ENCODE assay signal across 9 cellular contexts in genomic region chr3:51968175-51968681, GRCh38. TPM values are rescaled to one million over a fixed set of nuclear protein-coding genes. Genes with fewer than 3 reads are reported as not detected.
DNase-seq lines count a peak whose midpoint lies in the region; ATAC-seq, FAIRE-seq and TF ChIP-seq lines count a peak whose summit lies in the region.
"Had no signal": no experiment of that assay in that cellular context is flagged by ENCODE, and none has a peak within 500 bp of the region (broad histone marks: within the 10 kb centered on the region; RNA-seq: fewer than 3 reads in every experiment).

No MANE protein-coding gene starts in this region.

- no peaks in the 10 kb centered on the region for H3K36me3 ChIP-seq in small intestine (ENCODE audit: control insufficient read depth in 2 of 2, insufficient read depth in 2 of 2, low read length in 2 of 2)

- no peak for TF ChIP-seq CTCF in activated CD8-positive, alpha-beta T cell treated with anti-CD3 and anti-CD28 coated beads for 36 hours (IDR thresholded peaks at IDR 0.05)

- CTCF ChIA-PET in activated CD8-positive, alpha-beta T cell treated with anti-CD3 and anti-CD28 coated beads for 36 hours (lab: Charles Lee): interaction anchor here (1.5 to 3.3 kb wide), 3 partner anchors 14 to 34 kb away, joined by 3 to 14 read pairs (median 6); partner anchors contain the start of genes PARP3 and RRP9

- DNase-seq in activated T-cell treated with anti-CD3 and anti-CD28 coated beads, Interleukin-2, amount 50 U/mL, for 72 hours: no peak
- DNase-seq in activated T-cell treated with anti-CD3 and anti-CD28 coated beads, Interleukin-2, amount 50 U/mL, for 1 hour: no peak
- no peak for DNase-seq in activated CD8-positive, alpha-beta T cell treated with anti-CD3 and anti-CD28 coated beads for 36 hours
- DNase-seq in right cardiac atrium (peak in 2 of 3 donors; percentile 63 to 75), small intestine (no peak), NOMO-1 (lab: John Stamatoyannopoulos, UW; ENCODE audit: unreplicated experiment in 2 of 2) (no peak)
- no peak for DNase-seq in stimulated activated naive CD4-positive, alpha-beta T cell (lab: John Stamatoyannopoulos, UW)

- H3K4me3 ChIP-seq in right cardiac atrium (ENCODE audit: low read length): peak overlapping the region; percentile 78
- peak overlapping the region; percentile 62 to 76 for H3K4me3 ChIP-seq in small intestine (ENCODE audit: low read depth in 1 of 2, low read length in 2 of 2)

- H3K4me1 ChIP-seq in right cardiac atrium (ENCODE audit: control insufficient read depth, insufficient read depth, low read length): peaks cover 23% of the 10 kb centered on the region
- peaks cover 0 to 4% of the 10 kb centered on the region in 2 donors for H3K4me1 ChIP-seq in small intestine (ENCODE audit: control insufficient read depth in 2 of 2, insufficient read depth in 1 of 2, low read depth in 1 of 2, low read length in 1 of 2)

- peak overlapping the region; percentile 89 to 91 for H3K4me3 Mint-ChIP-seq in activated T-cell treated with anti-CD3 and anti-CD28 coated beads, Interleukin-2, amount 50 U/mL, for 72 hours
- peak overlapping the region; percentile 72 for H3K4me3 Mint-ChIP-seq in activated CD8-positive, alpha-beta T cell treated with anti-CD3 and anti-CD28 coated beads for 36 hours

- no peak overlapping the region for H3K27ac Mint-ChIP-seq in activated T-cell treated with anti-CD3 and anti-CD28 coated beads, Interleukin-2, amount 50 U/mL, for 72 hours
- H3K27ac Mint-ChIP-seq in activated CD8-positive, alpha-beta T cell treated with anti-CD3 and anti-CD28 coated beads for 36 hours: no peak overlapping the region

- no peaks in the 10 kb centered on the region for H3K9me3 ChIP-seq in right cardiac atrium (ENCODE audit: control insufficient read depth, low read length)
- no peaks in the 10 kb centered on the region for H3K9me3 ChIP-seq in small intestine (ENCODE audit: control insufficient read depth, low read depth)

- peaks cover 6% of the 10 kb centered on the region for H3K27me3 Mint-ChIP-seq in activated T-cell treated with anti-CD3 and anti-CD28 coated beads, Interleukin-2, amount 50 U/mL, for 72 hours (ENCODE audit: low read depth)
- no peaks in the 10 kb centered on the region for H3K27me3 Mint-ChIP-seq in activated CD8-positive, alpha-beta T cell treated with anti-CD3 and anti-CD28 coated beads for 36 hours

- no peak for FAIRE-seq in small intestine (lab: Jason Lieb, UNC)
- FAIRE-seq: GM18507 had no signal

- intact Hi-C loops in activated CD8-positive, alpha-beta T cell treated with anti-CD3 and anti-CD28 coated beads for 36 hours (cut with micrococcal nuclease): no loop called here
- intact Hi-C loops in right cardiac atrium (cut with DNase I): no loop called here

- 14% methylated on average over 11 of the region's 11 CpGs for WGBS in right cardiac atrium
- 17 to 26% (median 23%) methylated on average over 9 to 11 of the region's 11 CpGs for WGBS in small intestine, 3 donors

- no peaks in the 10 kb centered on the region for H3K36me3 Mint-ChIP-seq in activated T-cell treated with anti-CD3 and anti-CD28 coated beads, Interleukin-2, amount 50 U/mL, for 72 hours (ENCODE audit: insufficient read depth in 2 of 2)
- H3K36me3 Mint-ChIP-seq in activated CD8-positive, alpha-beta T cell treated with anti-CD3 and anti-CD28 coated beads for 36 hours (ENCODE audit: low read depth): peaks cover 2% of the 10 kb centered on the region

- ATAC-seq in activated T-cell treated with anti-CD3 and anti-CD28 coated beads, Interleukin-2, amount 50 U/mL, for 72 hours (replicated peaks in 1 of 2): no peak
- ATAC-seq in activated CD8-positive, alpha-beta T cell treated with anti-CD3 and anti-CD28 coated beads for 36 hours: peak; percentile 7
- ATAC-seq in right cardiac atrium (peak; percentile 1 to 12), HG03521 (IDR thresholded peaks at IDR 0.05; ENCODE audit: unreplicated experiment) (no peak)

- H3K27me3 ChIP-seq in right cardiac atrium (ENCODE audit: control insufficient read depth, insufficient read depth): no peaks in the 10 kb centered on the region
- no peaks in the 10 kb centered on the region for H3K27me3 ChIP-seq in small intestine (ENCODE audit: control insufficient read depth in 2 of 2, insufficient read depth in 2 of 2, low read length in 2 of 2)

- H3K4me1 Mint-ChIP-seq in activated T-cell treated with anti-CD3 and anti-CD28 coated beads, Interleukin-2, amount 50 U/mL, for 72 hours (ENCODE audit: low read depth): peaks cover 17% of the 10 kb centered on the region
- H3K4me1 Mint-ChIP-seq in activated CD8-positive, alpha-beta T cell treated with anti-CD3 and anti-CD28 coated beads for 36 hours (ENCODE audit: low read depth): peaks cover 16% of the 10 kb centered on the region

- no peaks in the 10 kb centered on the region for H3K9me3 Mint-ChIP-seq in activated T-cell treated with anti-CD3 and anti-CD28 coated beads, Interleukin-2, amount 50 U/mL, for 72 hours
- H3K9me3 Mint-ChIP-seq in activated CD8-positive, alpha-beta T cell treated with anti-CD3 and anti-CD28 coated beads for 36 hours: no peaks in the 10 kb centered on the region

- POLR2A ChIA-PET in activated CD8-positive, alpha-beta T cell treated with anti-CD3 and anti-CD28 coated beads for 36 hours (lab: Charles Lee): interaction anchor here (0.9 to 1.8 kb wide), 4 partner anchors 11 to 24 kb away, joined by 4 to 11 read pairs (median 8); no protein-coding TSS in a partner anchor

- H3K27ac ChIP-seq in right cardiac atrium (ENCODE audit: low read length) (peak overlapping the region; percentile 85), small intestine (ENCODE audit: low read depth in 1 of 2, low read length in 1 of 2) (peak overlapping the region; percentile 73 to 85)

RNA-seq across cellular contexts. Expression of gene PCBP4, which starts 1.0 kb away (rescaled TPM):
- 10 to 100 TPM; 23.3 to 27.4 TPM for total RNA-seq in activated T-cell treated with anti-CD3 and anti-CD28 coated beads, Interleukin-2, amount 50 U/mL, for 72 hours
- 1 to 10 TPM; 8.4 to 9.6 TPM for total RNA-seq in activated CD8-positive, alpha-beta T cell treated with anti-CD3 and anti-CD28 coated beads for 36 hours
- 10 to 100 TPM; 62.2 to 81.7 (median 67.9) TPM for total RNA-seq in right cardiac atrium
- polyA plus RNA-seq in right cardiac atrium: 88.1 TPM
- 10 to 100 TPM; 24.0 to 60.8 (median 45.4) TPM for polyA plus RNA-seq in small intestine

RNA-seq across cellular contexts. Expression of gene ABHD14B, which starts 5.6 kb away (rescaled TPM):
- 10 to 100 TPM; 52.5 to 54.6 TPM for total RNA-seq in activated T-cell treated with anti-CD3 and anti-CD28 coated beads, Interleukin-2, amount 50 U/mL, for 72 hours
- total RNA-seq in activated CD8-positive, alpha-beta T cell treated with anti-CD3 and anti-CD28 coated beads for 36 hours: 10 to 100 TPM; 70.7 to 73.6 TPM
- total RNA-seq in right cardiac atrium: 10 to 100 TPM; 14.8 to 23.3 (median 18.5) TPM
- polyA plus RNA-seq in right cardiac atrium: 22.7 TPM
- polyA plus RNA-seq in small intestine: 100 to 1,000 TPM in 2 of 3 donors, 10 to 100 TPM in 1; 71.3 to 164 (median 131) TPM

RNA-seq across cellular contexts. Expression of gene ABHD14A, which starts 6.6 kb away (rescaled TPM):
- 1 to 10 TPM; 6.6 to 8.9 TPM for total RNA-seq in activated T-cell treated with anti-CD3 and anti-CD28 coated beads, Interleukin-2, amount 50 U/mL, for 72 hours
- 1 to 10 TPM; 8.9 to 9.5 TPM for total RNA-seq in activated CD8-positive, alpha-beta T cell treated with anti-CD3 and anti-CD28 coated beads for 36 hours
- 10 to 100 TPM; 19.9 to 25.9 (median 23.2) TPM for total RNA-seq in right cardiac atrium
- 43.3 TPM for polyA plus RNA-seq in right cardiac atrium
- 10 to 100 TPM in 1 of 3 donors, 1 to 10 TPM in 2; 4.6 to 17.6 (median 5.1) TPM for polyA plus RNA-seq in small intestine

RNA-seq across cellular contexts. Expression of gene GPR62, which starts 13.0 kb away (rescaled TPM):
- under 1 TPM in 1 of 2 donors, not detected in 1; 0.10 TPM for total RNA-seq in activated T-cell treated with anti-CD3 and anti-CD28 coated beads, Interleukin-2, amount 50 U/mL, for 72 hours
- not detected for total RNA-seq in activated CD8-positive, alpha-beta T cell treated with anti-CD3 and anti-CD28 coated beads for 36 hours
- 1 to 10 TPM in 1 of 4 donors, under 1 TPM in 3; 0.19 to 1.5 (median 0.54) TPM for total RNA-seq in right cardiac atrium
- polyA plus RNA-seq in right cardiac atrium (0.34 TPM), small intestine (under 1 TPM in 1 of 3 donors, not detected in 2; 0.09 TPM)

RNA-seq across cellular contexts. Expression of gene ACY1, which starts 15.1 kb away (rescaled TPM):
- total RNA-seq in activated T-cell treated with anti-CD3 and anti-CD28 coated beads, Interleukin-2, amount 50 U/mL, for 72 hours: 10 to 100 TPM; 30.2 to 42.4 TPM
- 10 to 100 TPM; 61.8 to 64.5 TPM for total RNA-seq in activated CD8-positive, alpha-beta T cell treated with anti-CD3 and anti-CD28 coated beads for 36 hours
- 10 to 100 TPM; 18.4 to 27.2 (median 20.6) TPM for total RNA-seq in right cardiac atrium
- polyA plus RNA-seq in right cardiac atrium (19.6 TPM), small intestine (1,000 to 10,000 TPM in 1 of 3 donors, 100 to 1,000 TPM in 2; 164 to 1,228 (median 877) TPM)

Comparison
In these comparisons a context has a peak if more than half of its experiments do, and no peak if none do; other contexts are left out.
1. ATAC-seq: peak in activated CD8-positive, alpha-beta T cell treated with anti-CD3 and anti-CD28 coated beads for 36 hours (single experiment) and right cardiac atrium (2 of 2); none in activated T-cell treated with anti-CD3 and anti-CD28 coated beads, Interleukin-2, amount 50 U/mL, for 72 hours (0 of 2) and HG03521 (single experiment).
2. DNase-seq: peak in right cardiac atrium (2 of 3); none in activated T-cell treated with anti-CD3 and anti-CD28 coated beads, Interleukin-2, amount 50 U/mL, for 72 hours (0 of 2), activated T-cell treated with anti-CD3 and anti-CD28 coated beads, Interleukin-2, amount 50 U/mL, for 1 hour (single experiment), activated CD8-positive, alpha-beta T cell treated with anti-CD3 and anti-CD28 coated beads for 36 hours (single experiment), small intestine (single experiment), NOMO-1 (0 of 2) and stimulated activated naive CD4-positive, alpha-beta T cell (0 of 6).